ENCODE assay signal across 8 cellular contexts in genomic region chr19:42242071-42242511, GRCh38. TPM values are rescaled to one million over a fixed set of nuclear protein-coding genes. Genes with fewer than 3 reads are reported as not detected.
DNase-seq lines count a peak whose midpoint lies in the region; ATAC-seq and TF ChIP-seq lines count a peak whose summit lies in the region.

No MANE protein-coding gene starts in this region.

- H3K9me3 ChIP-seq in KOPT-K1 (ENCODE audit: insufficient read depth, low read length, poor library complexity, severe bottlenecking) (no peaks in the 10 kb centered on the region), uterus (no peaks in the 10 kb centered on the region)

- H3K4me3 Mint-ChIP-seq in mesothelial cell of epicardium: peak overlapping the region; percentile 92

- peak; percentile 43 for DNase-seq in NCI-H748 (lab: John Stamatoyannopoulos, UW; ENCODE audit: unreplicated experiment)
- no peak for DNase-seq in NCI-H748 treated with DMSO at 0.1 percent for 48 hours (lab: John Stamatoyannopoulos, UW)
- DNase-seq in cardiac fibroblast (ENCODE audit: low read depth in 2 of 2): no peak
- DNase-seq in mesothelial cell of epicardium (ENCODE audit: low spot score in 2 of 2, unreplicated experiment in 2 of 2): no peak
- peak in 1 of 2 donors; percentile 39 for DNase-seq in uterus
- no peak for DNase-seq in NCI-H1105 (lab: John Stamatoyannopoulos, UW)

- peaks cover 4 to 17% of the 10 kb centered on the region in 2 donors for H3K4me1 ChIP-seq in uterus

- no peaks in the 10 kb centered on the region for H3K9me3 Mint-ChIP-seq in mesothelial cell of epicardium

- intact Hi-C loops in uterus (cut with DNase I; ENCODE audit: low total_unique reads): no loop called here

- TF ChIP-seq POLR2A in uterus (IDR thresholded peaks at IDR 0.05): no peak

- H3K27me3 ChIP-seq in uterus: no peaks in the 10 kb centered on the region

- H3K36me3 ChIP-seq in KOPT-K1 (ENCODE audit: insufficient read depth, low read length) (peaks cover 27% of the 10 kb centered on the region), uterus (no peaks in the 10 kb centered on the region)

- peak overlapping the region; percentile 95 for H3K27ac Mint-ChIP-seq in mesothelial cell of epicardium

- H3K36me3 Mint-ChIP-seq in mesothelial cell of epicardium: peaks cover 8% of the 10 kb centered on the region

- peaks cover 41% of the 10 kb centered on the region for H3K4me1 Mint-ChIP-seq in mesothelial cell of epicardium

- TF ChIP-seq CTCF in cardiac fibroblast (IDR thresholded peaks at IDR 0.05; ENCODE audit: low read depth, low read length) (no peak), mesothelial cell of epicardium (IDR thresholded peaks at IDR 0.05; ENCODE audit: unreplicated experiment) (no peak), uterus (IDR thresholded peaks at IDR 0.05) (peak in 1 of 4 experiments; percentile 4)

- H3K27me3 Mint-ChIP-seq in mesothelial cell of epicardium (ENCODE audit: low read depth): no peaks in the 10 kb centered on the region

- peak overlapping the region; percentile 82 for H3K27ac ChIP-seq in KOPT-K1 (ENCODE audit: low read depth, low read length, poor library complexity, severe bottlenecking)
- H3K27ac ChIP-seq in uterus: peak overlapping the region; percentile 86 to 95

- no peak for ATAC-seq in HG02798 (IDR thresholded peaks at IDR 0.05; ENCODE audit: poor library complexity, unreplicated experiment)

- H3K4me3 ChIP-seq in cardiac fibroblast (replicated peaks in 1 of 2; ENCODE audit: low read depth in 2 of 2, low read length in 2 of 2): peak overlapping the region; percentile 58 to 66
- peak overlapping the region; percentile 58 to 81 for H3K4me3 ChIP-seq in uterus

RNA-seq across cellular contexts. Expression of gene GSK3A, which starts 0.3 kb away (rescaled TPM):
- total RNA-seq in mesothelial cell of epicardium (42.9 to 45.5 TPM (median 44.6 TPM) in 3 replicates), uterus (10 to 100 TPM in 3 of 4 donors, 1 to 10 TPM in 1; 3.5 to 44.3 (median 34.4) TPM)

RNA-seq across cellular contexts. Expression of gene ERF, which starts 12.8 kb away (rescaled TPM):
- total RNA-seq in mesothelial cell of epicardium (90.4 to 106 TPM (median 92.1 TPM) in 3 replicates), uterus (100 to 1,000 TPM in 1 of 4 donors, 10 to 100 TPM in 3; 14.1 to 141 (median 42.9) TPM)

RNA-seq across cellular contexts. Expression of gene ZNF526, which starts 22.0 kb away (rescaled TPM):
- total RNA-seq in mesothelial cell of epicardium: 12.3 to 13.4 TPM (median 13.3 TPM) in 3 replicates
- 10 to 100 TPM in 2 of 4 donors, 1 to 10 TPM in 2; 1.0 to 20.6 (median 8.4) TPM for total RNA-seq in uterus

RNA-seq across cellular contexts. Expression of gene DEDD2, which starts 24.6 kb away (rescaled TPM):
- 21.3 to 24.0 TPM (median 23.7 TPM) in 3 replicates for total RNA-seq in mesothelial cell of epicardium
- total RNA-seq in uterus: 100 to 1,000 TPM in 1 of 4 donors, 10 to 100 TPM in 2, 1 to 10 TPM in 1; 8.2 to 127 (median 23.0) TPM

RNA-seq across cellular contexts. Expression of gene CIC, which starts 27.0 kb away (rescaled TPM):
- 84.0 to 90.9 TPM (median 90.8 TPM) in 3 replicates for total RNA-seq in mesothelial cell of epicardium
- total RNA-seq in uterus: 100 to 1,000 TPM in 1 of 4 donors, 10 to 100 TPM in 3; 28.7 to 155 (median 47.4) TPM
